Comparison of ENCODE assay signal across 11 cellular contexts in genomic region chr12:5456906-5457305, GRCh38. TPM values are rescaled to one million over a fixed set of nuclear protein-coding genes. Genes with fewer than 3 reads are reported as not detected.
DNase-seq lines count a peak whose midpoint lies in the region; ATAC-seq and TF ChIP-seq lines count a peak whose summit lies in the region.
"Had no signal": no experiment of that assay in that cellular context is flagged by ENCODE, and none has a peak within 500 bp of the region (broad histone marks: within the 10 kb centered on the region; RNA-seq: fewer than 3 reads in every experiment).

No MANE protein-coding gene starts in this region.

- DNase-seq in GM04503 (ENCODE audit: low read depth): peak; percentile 74
- DNase-seq in RWPE2 (ENCODE audit: low spot score): no peak
- DNase-seq in foreskin fibroblast: peak; percentile 28 to 58
- DNase-seq in sciatic nerve (ENCODE audit: low spot score): no peak
- DNase-seq in NCI-H2107 (lab: John Stamatoyannopoulos, UW): no peak
- DNase-seq in stimulated activated CD4-positive, alpha-beta T cell treated with anti-CD3 and anti-CD28 coated beads, Interleukin-4, amount 100 ng/mL, for 24 hours: no peak
- DNase-seq: activated T-cell treated with anti-CD3 and anti-CD28 coated beads, Interleukin-2, amount 50 U/mL, for 1 hour; occipital lobe had no signal

- 33 to 35% methylated on average over 3 to 4 of the region's 8 CpGs for WGBS in gastroesophageal sphincter (ENCODE audit: low coverage in 1 of 2), 2 donors

- peaks cover 3% of the 10 kb centered on the region for H3K27me3 ChIP-seq in RWPE2 (ENCODE audit: insufficient read depth, poor library complexity, severe bottlenecking)
- peaks cover 42% of the 10 kb centered on the region for H3K27me3 ChIP-seq in gastroesophageal sphincter

- H3K4me3 ChIP-seq in RWPE2 (ENCODE audit: severe bottlenecking) (no peak overlapping the region), foreskin fibroblast (ENCODE audit: low read depth in 1 of 2, low read length in 2 of 2) (no peak overlapping the region), gastroesophageal sphincter (no peak overlapping the region)

- H3K4me1 ChIP-seq in RWPE2 (ENCODE audit: insufficient read depth, poor library complexity, severe bottlenecking): no peaks in the 10 kb centered on the region
- no peaks in the 10 kb centered on the region for H3K4me1 ChIP-seq in gastroesophageal sphincter

- TF ChIP-seq CTCF in RWPE2 (IDR thresholded peaks at IDR 0.05; ENCODE audit: poor library complexity, severe bottlenecking) (no peak), foreskin fibroblast (IDR thresholded peaks at IDR 0.05; ENCODE audit: low read depth, low read length) (no peak), gastroesophageal sphincter (IDR thresholded peaks at IDR 0.05) (no peak)

- peak; percentile 60 for ATAC-seq in RWPE2 (ENCODE audit: low read depth)
- peak; percentile 38 for ATAC-seq in sciatic nerve
- ATAC-seq in GM21381 (IDR thresholded peaks at IDR 0.05; ENCODE audit: unreplicated experiment): no peak
- ATAC-seq in gastroesophageal sphincter: no peak
- ATAC-seq: Panc1 had no signal

- H3K36me3 ChIP-seq in RWPE2 (ENCODE audit: low read depth): no peaks in the 10 kb centered on the region
- no peaks in the 10 kb centered on the region for H3K36me3 ChIP-seq in gastroesophageal sphincter

- H3K9me3 ChIP-seq in RWPE2 (ENCODE audit: severe bottlenecking) (no peaks in the 10 kb centered on the region), gastroesophageal sphincter (no peaks in the 10 kb centered on the region)

- no peak for TF ChIP-seq POLR2A in gastroesophageal sphincter (IDR thresholded peaks at IDR 0.05)

- no peak overlapping the region for H3K27ac ChIP-seq in RWPE2 (ENCODE audit: poor library complexity, severe bottlenecking)
- no peak overlapping the region for H3K27ac ChIP-seq in gastroesophageal sphincter

- intact Hi-C loops in sciatic nerve (cut with DNase I): no loop called here

- TF ChIP-seq EP300 in gastroesophageal sphincter (IDR thresholded peaks at IDR 0.05): no peak

RNA-seq across cellular contexts. Expression of gene NTF3, which starts 25.0 kb away (rescaled TPM):
- total RNA-seq in sciatic nerve (5.9 TPM), gastroesophageal sphincter (1 to 10 TPM in 2 of 4 donors, under 1 TPM in 2; 0.69 to 9.8 (median 2.5) TPM)

Comparison
In these comparisons a context has a peak if more than half of its experiments do, and no peak if none do; other contexts are left out.
1. DNase-seq: peak in GM04503 (single experiment) and foreskin fibroblast (2 of 2); none in RWPE2 (single experiment), sciatic nerve (single experiment), NCI-H2107 (single experiment) and stimulated activated CD4-positive, alpha-beta T cell treated with anti-CD3 and anti-CD28 coated beads, Interleukin-4, amount 100 ng/mL, for 24 hours (single experiment).
2. ATAC-seq: peak in RWPE2 (single experiment) and sciatic nerve (single experiment); none in GM21381 (single experiment) and gastroesophageal sphincter (single experiment).